In genomic region chr7:106986450-106986977, GRCh38 we compare ENCODE assay signal across 1 cellular context.
TF ChIP-seq lines count a peak whose summit lies in the region.

No MANE protein-coding gene starts in this region.

TF ChIP-seq in K562, 482 proteins besides CTCF, POLR2A, EP300 and RAD21 (continued from another document and continues in another):
- peak; percentile 93 for TF ChIP-seq ZNF395 (CRISPR knock-in tag; IDR thresholded peaks at IDR 0.05)
- TF ChIP-seq USF2 (CRISPR knock-in tag; IDR thresholded peaks at IDR 0.05): no peak
- 0 out of 2 replicates have a peak, but pooled peaks have one; percentile 31 for TF ChIP-seq SMARCA5 (IDR thresholded peaks at IDR 0.05)
- no peak for TF ChIP-seq MCM2 (IDR thresholded peaks at IDR 0.05; ENCODE audit: low read depth)
- no peak for TF ChIP-seq CHD7 (IDR thresholded peaks at IDR 0.05; ENCODE audit: low read depth, low read length)
- no peak; the same call in 1 of the 2 replicates for TF ChIP-seq ZNF644 (tag; IDR thresholded peaks at IDR 0.05; ENCODE audit: low read depth)
- TF ChIP-seq ZBTB5 (IDR thresholded peaks at IDR 0.05): no peak
- no peak for TF ChIP-seq NR2F6 (CRISPR knock-in tag; IDR thresholded peaks at IDR 0.05)
- TF ChIP-seq RCOR1 (IDR thresholded peaks at IDR 0.05; ENCODE audit: borderline replicate concordance in 1 of 2, low read depth in 2 of 2, low read length in 2 of 2): peak; percentile 80 to 93; a peak in 3 of 4 replicates
- TF ChIP-seq GATAD2B (IDR thresholded peaks at IDR 0.05; ENCODE audit: borderline replicate concordance): no peak
- TF ChIP-seq DMBX1 (CRISPR knock-in tag; IDR thresholded peaks at IDR 0.05; ENCODE audit: borderline replicate concordance): peak; percentile 83
- peak; percentile 77 for TF ChIP-seq STAT5A (IDR thresholded peaks at IDR 0.05; ENCODE audit: borderline replicate concordance, low read length)
- no peak for TF ChIP-seq ZHX1 (conservative IDR thresholded peaks at IDR 0.05; ENCODE audit: low read length)
- TF ChIP-seq ARID1B (IDR thresholded peaks at IDR 0.05): peak; percentile 93
- TF ChIP-seq TBL1XR1 (IDR thresholded peaks at IDR 0.05; ENCODE audit: low read length in 2 of 2): 0 out of 4 replicates have a peak, but pooled peaks of 1 of the 2 experiments have one; percentile 26
- TF ChIP-seq POLR2AphosphoS2 (IDR thresholded peaks at IDR 0.05; ENCODE audit: low read length): no peak
- 0 out of 2 replicates have a peak, but pooled peaks have one; percentile 45 for TF ChIP-seq TSHZ1 (CRISPR knock-in tag; IDR thresholded peaks at IDR 0.05)
- no peak for TF ChIP-seq ZNF23 (CRISPR knock-in tag; IDR thresholded peaks at IDR 0.05)
- peak; percentile 89; the same call in 1 of the 2 replicates for TF ChIP-seq EHMT2 (IDR thresholded peaks at IDR 0.05)
- 0 out of 4 replicates have a peak, but pooled peaks of 1 of the 2 experiments have one; percentile 15 for TF ChIP-seq UBTF (IDR thresholded peaks at IDR 0.05; ENCODE audit: borderline replicate concordance in 1 of 2, low read depth in 2 of 2, low read length in 2 of 2)
- TF ChIP-seq ZNF445 (CRISPR knock-in tag; IDR thresholded peaks at IDR 0.05; ENCODE audit: low read depth): peak; percentile 74; the same call in 1 of the 2 replicates
- TF ChIP-seq HDAC1 (IDR thresholded peaks at IDR 0.05): peak; percentile 17 to 58; a peak in 3 of 4 replicates
- TF ChIP-seq ZNF766 (CRISPR knock-in tag; conservative IDR thresholded peaks at IDR 0.05): peak; percentile 39; the same call in 1 of the 2 replicates
